23 cellular contexts compared by ENCODE assay signal in genomic region chr20:50596694-50597021, GRCh38.
DNase-seq lines count a peak whose midpoint lies in the region; ATAC-seq, FAIRE-seq and TF ChIP-seq lines count a peak whose summit lies in the region.
"Had no signal": no experiment of that assay in that cellular context is flagged by ENCODE, and none has a peak within 500 bp of the region (broad histone marks: within the 10 kb centered on the region; RNA-seq: fewer than 3 reads in every experiment).

No MANE protein-coding gene starts in this region.

- H3K4me1 Mint-ChIP-seq in stimulated activated naive B cell treated with anti-CD40 and anti-IgM and Interleukin-4, amounts not matched to agents 10 μg/mL and 1 μg/mL and 100 μg/mL, for 72 hours = peaks cover 23 to 24% of the 10 kb centered on the region in 2 donors
- peaks cover 5% of the 10 kb centered on the region for H3K4me1 Mint-ChIP-seq in CD14-positive monocyte

- no peaks in the 10 kb centered on the region for H3K27me3 ChIP-seq in H7 (ENCODE audit: control insufficient read depth, insufficient read depth, low read length)
- H3K27me3 ChIP-seq in NT2/D1 (ENCODE audit: insufficient read depth, insufficient read length) = no peaks in the 10 kb centered on the region
- H3K27me3 ChIP-seq: BLaER1 treated with 17β-estradiol and CSF1 and Interleukin-3, amounts not matched to agents 10 nM and 100 nM had no signal

- no peak overlapping the region for H3K27ac ChIP-seq in kidney (ENCODE audit: low read depth in 2 of 2, low read length in 2 of 2)
- H3K27ac ChIP-seq: BLaER1 treated with 17β-estradiol and CSF1 and Interleukin-3, amounts not matched to agents 10 nM and 100 nM; HL-60; SJSA1 had no signal

- no peaks in the 10 kb centered on the region for H3K9me3 Mint-ChIP-seq in stimulated activated naive B cell treated with anti-CD40 and anti-IgM and Interleukin-4, amounts not matched to agents 10 μg/mL and 1 μg/mL and 100 μg/mL, for 72 hours
- H3K9me3 Mint-ChIP-seq in CD14-positive monocyte = peaks cover 0 to 2% (median 0%) of the 10 kb centered on the region in 7 donors
- H3K9me3 Mint-ChIP-seq: CD8-positive, alpha-beta T cell had no signal

- no peak for ATAC-seq in stimulated activated naive B cell treated with anti-CD40 and anti-IgM and Interleukin-4, amounts not matched to agents 10 μg/mL and 1 μg/mL and 100 μg/mL, for 72 hours (replicated peaks)
- no peak for ATAC-seq in GM21786 (IDR thresholded peaks at IDR 0.05; ENCODE audit: unreplicated experiment)
- ATAC-seq: CD8-positive, alpha-beta T cell; Right ventricle myocardium inferior had no signal

- H3K36me3 ChIP-seq in H7 (replicated peaks; ENCODE audit: control insufficient read depth, insufficient read depth, low read length) (peaks cover 2% of the 10 kb centered on the region; the same call in 1 of the 2 replicates), NT2/D1 (ENCODE audit: insufficient read depth, insufficient read length, low read length) (no peaks in the 10 kb centered on the region), kidney (ENCODE audit: control insufficient read depth in 1 of 2, insufficient read depth in 2 of 2, low read length in 2 of 2) (no peaks in the 10 kb centered on the region)

- H3K4me3 Mint-ChIP-seq in stimulated activated naive B cell treated with anti-CD40 and anti-IgM and Interleukin-4, amounts not matched to agents 10 μg/mL and 1 μg/mL and 100 μg/mL, for 72 hours = peak overlapping the region in 1 of 2 donors; percentile 43
- H3K4me3 Mint-ChIP-seq in CD14-positive monocyte = no peak overlapping the region
- H3K4me3 Mint-ChIP-seq: CD8-positive, alpha-beta T cell had no signal

- intact Hi-C loops in kidney (cut with DNase I) = no loop called here
- intact Hi-C loops in CD14-positive monocyte (cut with micrococcal nuclease) = no loop called here

- FAIRE-seq in kidney (lab: Jason Lieb, UNC) = no peak
- FAIRE-seq: G401.6, GM12892, RCC 7860 had no signal

- DNase-seq in H7 (peak; percentile 46), NT2/D1 (ENCODE audit: low read depth, low spot score) (no peak), kidney (peak; percentile 51), RKO (ENCODE audit: low spot score) (no peak), CD14-positive monocyte (ENCODE audit: low spot score) (no peak)
- DNase-seq in stimulated activated naive B cell treated with anti-CD40 and anti-IgM and Interleukin-4, amounts not matched to agents 10 μg/mL and 1 μg/mL and 100 μg/mL, for 72 hours = no peak
- DNase-seq: CD8-positive, alpha-beta T cell; DMS153; GOT3; NCI-H1105; NCI-H146; NCI-H2029; NCI-H524; NCI-H774; NK-92 treated with Interleukin-12 subunit alpha and Interleukin-12 subunit beta, amount 100 ng/mL, for 24 hours had no signal

- TF ChIP-seq CTCF in kidney (IDR thresholded peaks at IDR 0.05; ENCODE audit: borderline replicate concordance, extremely low read depth, insufficient read depth) = no peak
- TF ChIP-seq CTCF in CD14-positive monocyte (IDR thresholded peaks at IDR 0.05) = no peak

- H3K4me1 ChIP-seq in NT2/D1 (ENCODE audit: insufficient read depth, insufficient read length) (peaks cover 22% of the 10 kb centered on the region), kidney (ENCODE audit: control insufficient read depth in 1 of 2, insufficient read depth in 1 of 2, low read depth in 1 of 2, low read length in 2 of 2) (peaks cover 0 to 20% of the 10 kb centered on the region in 2 donors)

- no peaks in the 10 kb centered on the region for H3K9me3 ChIP-seq in NT2/D1 (ENCODE audit: insufficient read depth, low read length)
- no peaks in the 10 kb centered on the region for H3K9me3 ChIP-seq in kidney (ENCODE audit: control insufficient read depth in 1 of 2, low read length in 2 of 2)
- H3K9me3 ChIP-seq: BLaER1 treated with 17β-estradiol and CSF1 and Interleukin-3, amounts not matched to agents 10 nM and 100 nM; SJSA1 had no signal

- H3K4me3 ChIP-seq in H7 (ENCODE audit: insufficient read depth, low read depth, low read length) (no peak overlapping the region), NT2/D1 (ENCODE audit: insufficient read length, low read depth) (no peak overlapping the region), kidney (ENCODE audit: low read length in 2 of 2) (no peak overlapping the region)
- H3K4me3 ChIP-seq: BLaER1 treated with 17β-estradiol and CSF1 and Interleukin-3, amounts not matched to agents 10 nM and 100 nM; SJSA1 had no signal

- H3K27me3 Mint-ChIP-seq in stimulated activated naive B cell treated with anti-CD40 and anti-IgM and Interleukin-4, amounts not matched to agents 10 μg/mL and 1 μg/mL and 100 μg/mL, for 72 hours = no peaks in the 10 kb centered on the region
- H3K27me3 Mint-ChIP-seq in CD14-positive monocyte (ENCODE audit: low read depth in 3 of 3) = peaks cover 6 to 11% (median 6%) of the 10 kb centered on the region in 3 donors

- H3K27ac Mint-ChIP-seq in stimulated activated naive B cell treated with anti-CD40 and anti-IgM and Interleukin-4, amounts not matched to agents 10 μg/mL and 1 μg/mL and 100 μg/mL, for 72 hours = peak overlapping the region; percentile 72
- peak overlapping the region in 1 of 7 donors; percentile 60 for H3K27ac Mint-ChIP-seq in CD14-positive monocyte
- H3K27ac Mint-ChIP-seq: CD8-positive, alpha-beta T cell had no signal

- H3K9ac ChIP-seq in NT2/D1 (ENCODE audit: insufficient read length, low read depth) (peak overlapping the region; percentile 23), kidney (ENCODE audit: low read length in 2 of 2) (no peak overlapping the region)
- H3K9ac ChIP-seq: BLaER1 treated with 17β-estradiol and CSF1 and Interleukin-3, amounts not matched to agents 10 nM and 100 nM had no signal

- H3K36me3 Mint-ChIP-seq in stimulated activated naive B cell treated with anti-CD40 and anti-IgM and Interleukin-4, amounts not matched to agents 10 μg/mL and 1 μg/mL and 100 μg/mL, for 72 hours = peaks cover 0 to 3% of the 10 kb centered on the region in 2 donors
- no peaks in the 10 kb centered on the region for H3K36me3 Mint-ChIP-seq in CD14-positive monocyte
- H3K36me3 Mint-ChIP-seq: CD8-positive, alpha-beta T cell had no signal

Comparison
In these comparisons a context has a peak if more than half of its experiments do, and no peak if none do; other contexts are left out.
1. DNase-seq: peak in H7 (single experiment) and kidney (single experiment); none in NT2/D1 (single experiment), stimulated activated naive B cell treated with anti-CD40 and anti-IgM and Interleukin-4, amounts not matched to agents 10 μg/mL and 1 μg/mL and 100 μg/mL, for 72 hours (single experiment), RKO (single experiment) and CD14-positive monocyte (single experiment).